1 cellular context compared by ENCODE assay signal in the genomic region with DNA sequence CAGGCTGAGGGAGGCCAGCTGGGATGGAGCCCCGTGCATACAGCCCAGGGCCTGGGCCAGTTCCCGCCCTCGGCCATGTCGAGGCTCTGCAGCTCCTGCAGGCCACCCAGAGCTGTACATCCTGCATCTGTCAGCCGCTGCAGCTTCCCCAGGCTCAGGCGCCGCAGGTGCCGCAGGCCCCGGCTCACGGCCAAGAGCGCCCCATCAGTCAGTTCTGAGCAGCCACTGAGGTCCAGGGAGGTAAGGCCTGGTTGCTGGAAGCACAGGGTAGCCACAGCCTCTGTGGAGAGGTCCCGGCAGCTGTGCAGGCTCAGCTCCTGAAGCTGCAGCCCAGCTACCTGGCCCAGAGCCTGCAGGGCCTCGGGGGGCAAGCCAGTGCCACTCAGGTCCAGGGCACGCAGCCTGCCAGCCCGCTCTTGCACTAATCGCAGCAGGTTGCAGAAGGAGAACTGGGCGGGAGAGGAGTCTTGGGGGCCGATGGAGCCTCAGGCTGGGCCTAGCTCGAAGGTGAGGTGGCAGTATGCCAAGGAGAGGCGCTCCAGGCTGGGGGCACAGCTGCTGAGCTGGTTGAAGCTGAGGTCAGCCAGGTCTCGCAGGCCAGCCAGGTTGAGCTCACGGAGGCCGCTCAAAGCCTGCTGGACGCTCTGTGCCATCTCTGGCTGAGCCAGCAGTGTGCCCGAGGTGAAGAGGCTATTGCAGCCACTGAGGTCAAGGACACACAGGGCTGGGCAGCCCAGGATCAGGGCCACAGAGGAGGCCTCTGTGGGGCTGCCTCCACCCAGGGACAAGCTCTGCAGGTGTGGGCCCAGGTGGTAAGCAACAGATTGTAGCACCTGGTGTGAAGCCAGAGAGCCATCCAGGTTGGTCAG.
TF ChIP-seq lines count a peak whose summit lies in the region.

No MANE protein-coding gene starts in this region.

TF ChIP-seq in HepG2, 621 proteins besides CTCF, POLR2A, EP300 and RAD21 (continued from another document and continues in another):
- TF ChIP-seq ZFX (CRISPR knock-in tag; IDR thresholded peaks at IDR 0.05; ENCODE audit: low read depth) (peak; percentile 59; the same call in 1 of the 2 replicates), SAFB2 (CRISPR knock-in tag; IDR thresholded peaks at IDR 0.05; ENCODE audit: borderline replicate concordance, low read depth) (peak; percentile 54; the same call in 1 of the 2 replicates), XRCC5 (optimal IDR thresholded peaks at IDR 0.05; ENCODE audit: low read length) (peak; percentile 43), STAT6 (CRISPR knock-in tag; IDR thresholded peaks at IDR 0.05; ENCODE audit: borderline replicate concordance) (no peak), LCORL (IDR thresholded peaks at IDR 0.05) (no peak), LCORL (CRISPR knock-in tag; IDR thresholded peaks at IDR 0.05) (0 out of 2 replicates have a peak, but pooled peaks have one; percentile 45), KLF16 (CRISPR knock-in tag; IDR thresholded peaks at IDR 0.05) (no peak), ZBTB21 (CRISPR knock-in tag; IDR thresholded peaks at IDR 0.05) (no peak), KLF9 (CRISPR knock-in tag; IDR thresholded peaks at IDR 0.05; ENCODE audit: low read depth) (no peak), GTF2F1 (IDR thresholded peaks at IDR 0.05; ENCODE audit: low read length) (no peak), ZNF281 (CRISPR knock-in tag; IDR thresholded peaks at IDR 0.05; ENCODE audit: borderline replicate concordance) (no peak), THRA (CRISPR knock-in tag; IDR thresholded peaks at IDR 0.05; ENCODE audit: borderline replicate concordance) (peak; percentile 37; the same call in 1 of the 2 replicates), IRF9 (CRISPR knock-in tag; IDR thresholded peaks at IDR 0.05; ENCODE audit: borderline replicate concordance) (peak; percentile 47; the same call in 1 of the 2 replicates), TEAD3 (CRISPR knock-in tag; optimal IDR thresholded peaks at IDR 0.05; ENCODE audit: borderline replicate concordance) (no peak), ZNF614 (CRISPR knock-in tag; IDR thresholded peaks at IDR 0.05; ENCODE audit: borderline replicate concordance) (no peak), HOXA9 (CRISPR knock-in tag; IDR thresholded peaks at IDR 0.05; ENCODE audit: borderline replicate concordance) (peak; percentile 61; the same call in 1 of the 2 replicates), ZNF468 (CRISPR knock-in tag; IDR thresholded peaks at IDR 0.05) (no peak), GABPB1 (CRISPR knock-in tag; IDR thresholded peaks at IDR 0.05) (peak; percentile 35; the same call in 1 of the 2 replicates), ZNF839 (CRISPR knock-in tag; IDR thresholded peaks at IDR 0.05; ENCODE audit: borderline replicate concordance) (peak; percentile 19; the same call in 1 of the 2 replicates), ZNF672 (CRISPR knock-in tag; IDR thresholded peaks at IDR 0.05) (0 out of 2 replicates have a peak, but pooled peaks have one; percentile 59), ZSCAN22 (CRISPR knock-in tag; IDR thresholded peaks at IDR 0.05) (no peak), ZMYM3 (CRISPR knock-in tag; IDR thresholded peaks at IDR 0.05) (0 out of 2 replicates have a peak, but pooled peaks have one; percentile 38), ZFP82 (CRISPR knock-in tag; IDR thresholded peaks at IDR 0.05; ENCODE audit: borderline replicate concordance) (no peak), ZBTB1 (CRISPR knock-in tag; IDR thresholded peaks at IDR 0.05; ENCODE audit: borderline replicate concordance) (no peak), SSRP1 (CRISPR knock-in tag; IDR thresholded peaks at IDR 0.05) (0 out of 2 replicates have a peak, but pooled peaks have one; percentile 7), PHF20 (CRISPR knock-in tag; IDR thresholded peaks at IDR 0.05) (no peak), ZNF691 (CRISPR knock-in tag; IDR thresholded peaks at IDR 0.05; ENCODE audit: borderline replicate concordance, low read depth) (no peak), MBD4 (IDR thresholded peaks at IDR 0.05; ENCODE audit: borderline replicate concordance, low read length) (no peak), BCL3 (CRISPR knock-in tag; IDR thresholded peaks at IDR 0.05) (peak; percentile 39; the same call in 1 of the 2 replicates), ATM (IDR thresholded peaks at IDR 0.05; ENCODE audit: borderline replicate concordance) (no peak), ADNP (CRISPR knock-in tag; IDR thresholded peaks at IDR 0.05) (no peak), CAMTA2 (CRISPR knock-in tag; IDR thresholded peaks at IDR 0.05; ENCODE audit: borderline replicate concordance) (0 out of 2 replicates have a peak, but pooled peaks have one; percentile 42), FOXA1 (IDR thresholded peaks at IDR 0.05) (no peak), FOXA1 (CRISPR knock-in tag; IDR thresholded peaks at IDR 0.05) (no peak), NFE2L1 (CRISPR knock-in tag; IDR thresholded peaks at IDR 0.05; ENCODE audit: borderline replicate concordance) (0 out of 2 replicates have a peak, but pooled peaks have one; percentile 18), ZNF549 (CRISPR knock-in tag; IDR thresholded peaks at IDR 0.05) (no peak), HOXA3 (CRISPR knock-in tag; IDR thresholded peaks at IDR 0.05) (peak; percentile 12; the same call in 1 of the 2 replicates), DR1 (CRISPR knock-in tag; IDR thresholded peaks at IDR 0.05) (no peak; the same call in 1 of the 2 replicates), SMAD9 (CRISPR knock-in tag; IDR thresholded peaks at IDR 0.05) (no peak), PCBP2 (optimal IDR thresholded peaks at IDR 0.05; ENCODE audit: low read depth, low read length, poor library complexity, severe bottlenecking) (no peak), ZFP37 (CRISPR knock-in tag; IDR thresholded peaks at IDR 0.05; ENCODE audit: borderline replicate concordance) (no peak), HES4 (CRISPR knock-in tag; IDR thresholded peaks at IDR 0.05; ENCODE audit: borderline replicate concordance) (no peak), ZNF7 (CRISPR knock-in tag; IDR thresholded peaks at IDR 0.05) (0 out of 2 replicates have a peak, but pooled peaks have one; percentile 23), ZNF331 (CRISPR knock-in tag; IDR thresholded peaks at IDR 0.05) (0 out of 2 replicates have a peak, but pooled peaks have one; percentile 10)
- TF ChIP-seq, protein P1, sequence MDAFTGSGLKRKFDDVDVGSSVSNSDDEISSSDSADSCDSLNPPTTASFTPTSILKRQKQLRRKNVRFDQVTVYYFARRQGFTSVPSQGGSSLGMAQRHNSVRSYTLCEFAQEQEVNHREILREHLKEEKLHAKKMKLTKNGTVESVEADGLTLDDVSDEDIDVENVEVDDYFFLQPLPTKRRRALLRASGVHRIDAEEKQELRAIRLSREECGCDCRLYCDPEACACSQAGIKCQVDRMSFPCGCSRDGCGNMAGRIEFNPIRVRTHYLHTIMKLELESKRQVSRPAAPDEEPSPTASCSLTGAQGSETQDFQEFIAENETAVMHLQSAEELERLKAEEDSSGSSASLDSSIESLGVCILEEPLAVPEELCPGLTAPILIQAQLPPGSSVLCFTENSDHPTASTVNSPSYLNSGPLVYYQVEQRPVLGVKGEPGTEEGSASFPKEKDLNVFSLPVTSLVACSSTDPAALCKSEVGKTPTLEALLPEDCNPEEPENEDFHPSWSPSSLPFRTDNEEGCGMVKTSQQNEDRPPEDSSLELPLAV (CRISPR knock-in tag; conservative IDR thresholded peaks at IDR 0.05; ENCODE audit: low read depth) = 0 out of 2 replicates have a peak, but pooled peaks have one; percentile 35
- TF ChIP-seq, protein P2, sequence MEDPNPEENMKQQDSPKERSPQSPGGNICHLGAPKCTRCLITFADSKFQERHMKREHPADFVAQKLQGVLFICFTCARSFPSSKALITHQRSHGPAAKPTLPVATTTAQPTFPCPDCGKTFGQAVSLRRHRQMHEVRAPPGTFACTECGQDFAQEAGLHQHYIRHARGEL (CRISPR knock-in tag; IDR thresholded peaks at IDR 0.05) = no peak
- TF ChIP-seq, protein P3, sequence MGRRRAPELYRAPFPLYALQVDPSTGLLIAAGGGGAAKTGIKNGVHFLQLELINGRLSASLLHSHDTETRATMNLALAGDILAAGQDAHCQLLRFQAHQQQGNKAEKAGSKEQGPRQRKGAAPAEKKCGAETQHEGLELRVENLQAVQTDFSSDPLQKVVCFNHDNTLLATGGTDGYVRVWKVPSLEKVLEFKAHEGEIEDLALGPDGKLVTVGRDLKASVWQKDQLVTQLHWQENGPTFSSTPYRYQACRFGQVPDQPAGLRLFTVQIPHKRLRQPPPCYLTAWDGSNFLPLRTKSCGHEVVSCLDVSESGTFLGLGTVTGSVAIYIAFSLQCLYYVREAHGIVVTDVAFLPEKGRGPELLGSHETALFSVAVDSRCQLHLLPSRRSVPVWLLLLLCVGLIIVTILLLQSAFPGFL (CRISPR knock-in tag; IDR thresholded peaks at IDR 0.05) = no peak
- TF ChIP-seq, protein P4, sequence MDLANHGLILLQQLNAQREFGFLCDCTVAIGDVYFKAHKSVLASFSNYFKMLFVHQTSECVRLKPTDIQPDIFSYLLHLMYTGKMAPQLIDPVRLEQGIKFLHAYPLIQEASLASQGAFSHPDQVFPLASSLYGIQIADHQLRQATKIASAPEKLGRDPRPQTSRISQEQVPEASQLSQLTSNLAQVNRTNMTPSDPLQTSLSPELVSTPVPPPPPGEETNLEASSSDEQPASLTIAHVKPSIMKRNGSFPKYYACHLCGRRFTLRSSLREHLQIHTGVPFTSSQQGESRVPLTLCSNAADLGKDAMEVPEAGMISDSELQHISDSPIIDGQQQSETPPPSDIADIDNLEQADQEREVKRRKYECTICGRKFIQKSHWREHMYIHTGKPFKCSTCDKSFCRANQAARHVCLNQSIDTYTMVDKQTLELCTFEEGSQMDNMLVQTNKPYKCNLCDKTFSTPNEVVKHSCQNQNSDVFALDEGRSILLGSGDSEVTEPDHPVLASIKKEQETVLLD (CRISPR knock-in tag; IDR thresholded peaks at IDR 0.05; ENCODE audit: low read depth) = 0 out of 2 replicates have a peak, but pooled peaks have one; percentile 30
